22 cellular contexts compared by ENCODE assay signal in the genomic region with DNA sequence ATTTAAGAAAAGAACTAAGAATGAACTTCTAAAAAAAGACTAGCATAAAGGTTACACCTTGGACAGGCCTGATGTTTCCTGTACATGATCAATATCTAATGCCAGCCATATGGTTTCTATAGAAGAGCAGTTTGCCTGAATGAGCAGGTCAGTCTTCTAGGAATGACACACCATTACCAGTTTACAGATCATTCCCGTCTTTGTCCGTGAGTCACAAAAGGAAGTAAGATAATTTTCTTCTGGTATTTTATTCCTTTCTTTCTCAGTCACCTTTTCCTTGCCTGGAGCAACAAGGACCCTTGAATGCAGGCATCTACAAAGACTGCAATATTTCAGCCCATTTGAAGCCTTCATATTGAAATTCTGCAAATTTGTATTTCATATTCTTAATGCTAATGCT. TPM values are rescaled to one million over a fixed set of nuclear protein-coding genes. Genes with fewer than 3 reads are reported as not detected.
"Had no signal": no experiment of that assay in that cellular context is flagged by ENCODE, and none has a peak within 500 bp of the region (broad histone marks: within the 10 kb centered on the region; RNA-seq: fewer than 3 reads in every experiment).

No MANE protein-coding gene starts in this region.

- H3K36me3 Mint-ChIP-seq: activated naive CD8-positive, alpha-beta T cell had no signal

- H3K27ac Mint-ChIP-seq: activated CD4-positive, alpha-beta T cell treated with anti-CD3 and anti-CD28 coated beads, Interleukin-2, amount 10 ng/mL, durations not matched to agents 7 days and 5 days; activated naive CD8-positive, alpha-beta T cell; T-helper 2 cell treated with Interferon-gamma antibody and Interleukin-4, amounts not matched to agents 5 μg/mL and 100 μg/mL, for 36 hours had no signal

- H3K4me3 Mint-ChIP-seq: activated CD4-positive, alpha-beta T cell treated with anti-CD3 and anti-CD28 coated beads, Interleukin-2, amount 10 ng/mL, durations not matched to agents 7 days and 5 days; activated naive CD8-positive, alpha-beta T cell; central memory CD8-positive, alpha-beta T cell; neural crest cell; T-helper 2 cell treated with Interferon-gamma antibody and Interleukin-4, amounts not matched to agents 5 μg/mL and 100 μg/mL, for 36 hours had no signal

- DNase-seq: activated CD4-positive, alpha-beta T cell treated with anti-CD3 and anti-CD28 coated beads, Interleukin-2, amount 10 ng/mL, durations not matched to agents 7 days and 5 days; activated CD4-positive, CD25-positive, alpha-beta regulatory T cell; activated CD8-positive, alpha-beta memory T cell treated with anti-CD3 and anti-CD28 coated beads for 24 hours; activated gamma-delta T cell treated with Interleukin-2 at 50 U/mL for 16 hours; amniotic stem cell; body of pancreas; effector CD4-positive, alpha-beta T cell; right lobe of liver; stimulated activated CD4-positive, alpha-beta T cell treated with anti-CD3 and anti-CD28 coated beads, Interleukin-4, amount 100 ng/mL, for 4 hours; stimulated activated CD8-positive, alpha-beta memory T cell treated with anti-CD3 and anti-CD28 coated beads, Interleukin-4, amount 100 ng/mL, for 48 hours; stimulated activated naive CD4-positive, alpha-beta T cell treated with Interleukin-2 at 50 U/mL for 16 hours; transverse colon had no signal

- H3K27me3 Mint-ChIP-seq: activated CD4-positive, alpha-beta T cell treated with anti-CD3 and anti-CD28 coated beads, Interleukin-2, amount 10 ng/mL, durations not matched to agents 7 days and 5 days; activated naive CD8-positive, alpha-beta T cell; central memory CD8-positive, alpha-beta T cell had no signal

- H3K4me1 Mint-ChIP-seq: activated CD4-positive, alpha-beta T cell treated with anti-CD3 and anti-CD28 coated beads, Interleukin-2, amount 10 ng/mL, durations not matched to agents 7 days and 5 days; central memory CD8-positive, alpha-beta T cell; neural crest cell had no signal

- ATAC-seq: body of pancreas, gastroesophageal sphincter, right lobe of liver had no signal

- H3K4me3 ChIP-seq: body of pancreas, coronary artery, gastroesophageal sphincter, hepatocyte, right lobe of liver, smooth muscle cell, transverse colon, vagina had no signal

- H3K9me3 Mint-ChIP-seq: T-helper 2 cell treated with Interferon-gamma antibody and Interleukin-4, amounts not matched to agents 5 μg/mL and 100 μg/mL, for 36 hours had no signal

RNA-seq across cellular contexts. Expression of a gene that starts 44.6 kb away (rescaled TPM):
- total RNA-seq: activated CD4-positive, alpha-beta T cell treated with anti-CD3 and anti-CD28 coated beads, Interleukin-2, amount 10 ng/mL, durations not matched to agents 7 days and 5 days had no signal
- polyA plus RNA-seq: endothelial cell of umbilical vein had no signal
